Comparison of ENCODE assay signal across 26 cellular contexts in the genomic region with DNA sequence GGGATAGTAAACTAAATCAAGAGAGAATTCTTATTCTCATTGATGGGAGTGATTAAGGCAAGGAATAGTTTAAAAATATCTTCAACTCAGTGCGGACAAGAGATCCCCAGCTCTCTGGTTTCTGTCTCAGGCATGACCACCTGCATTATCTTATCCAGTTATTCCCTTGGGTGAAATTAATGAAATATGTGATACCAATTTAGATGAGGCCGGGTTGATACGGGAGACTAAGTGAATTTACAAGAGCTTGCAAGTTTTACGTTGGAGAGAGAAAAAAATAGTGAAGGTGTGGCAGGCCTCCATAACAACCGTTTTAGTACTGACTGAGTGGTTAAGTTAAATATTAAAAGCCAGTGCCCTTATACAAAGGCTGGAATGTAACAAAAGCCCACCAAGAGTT.
"Had no signal": no experiment of that assay in that cellular context is flagged by ENCODE, and none has a peak within 500 bp of the region (broad histone marks: within the 10 kb centered on the region; RNA-seq: fewer than 3 reads in every experiment).

No MANE protein-coding gene starts in this region.

- H3K36me3 Mint-ChIP-seq: activated naive CD4-positive, alpha-beta T cell treated with anti-CD3 and anti-CD28 coated beads, Interleukin-2, amount 10 ng/mL, durations not matched to agents 7 days and 5 days; activated naive CD8-positive, alpha-beta T cell treated with anti-CD3 and anti-CD28 coated beads for 36 hours; T-cell had no signal

- H3K4me1 Mint-ChIP-seq: activated CD4-positive, alpha-beta memory T cell treated with anti-CD3 and anti-CD28 coated beads, Interleukin-2, amount 10 ng/mL, durations not matched to agents 7 days and 5 days; activated naive CD4-positive, alpha-beta T cell treated with anti-CD3 and anti-CD28 coated beads, Interleukin-2, amount 10 ng/mL, durations not matched to agents 7 days and 5 days; activated naive CD8-positive, alpha-beta T cell treated with anti-CD3 and anti-CD28 coated beads for 36 hours; T-cell had no signal

- DNase-seq: activated CD4-positive, alpha-beta memory T cell treated with anti-CD3 and anti-CD28 coated beads, Interleukin-2, amount 10 ng/mL, durations not matched to agents 7 days and 5 days; activated CD4-positive, alpha-beta T cell treated with anti-CD3 and anti-CD28 coated beads, Interleukin-2, amount 50 U/mL, for 1 hour; activated CD4-positive, CD25-positive, alpha-beta regulatory T cell; activated CD8-positive, alpha-beta memory T cell treated with anti-CD3 and anti-CD28 coated beads, Interleukin-2, amount 50 U/mL, for 4 hours; activated gamma-delta T cell treated with Interleukin-2 at 50 U/mL for 16 hours; activated naive CD4-positive, alpha-beta T cell treated with anti-CD3 and anti-CD28 coated beads, Interleukin-2, amount 10 ng/mL, durations not matched to agents 7 days and 5 days; activated naive CD8-positive, alpha-beta T cell treated with anti-CD3 and anti-CD28 coated beads for 36 hours; activated T-cell treated with anti-CD3 and anti-CD28 coated beads, Interleukin-2, amount 50 U/mL, for 72 hours; Kasumi-1; NCI-H1048; NCI-H1417 treated with DMSO at 0.1 percent for 48 hours; NCI-H1694; NCI-H2029; NCI-H2107; NCI-H2171 treated with DMSO at 0.1 percent for 48 hours; NCI-H226; NCI-H526; OCI-M1; SIG-M5; T-cell; T-helper 2 cell; T1000 had no signal

- H3K27ac ChIP-seq: SK-N-MC, VCaP had no signal

- ATAC-seq: activated T-cell treated with anti-CD3 and anti-CD28 coated beads, Interleukin-2, amount 50 U/mL, for 72 hours; K562; T-cell had no signal

- H3K27ac Mint-ChIP-seq: activated CD4-positive, alpha-beta memory T cell treated with anti-CD3 and anti-CD28 coated beads, Interleukin-2, amount 10 ng/mL, durations not matched to agents 7 days and 5 days; activated naive CD4-positive, alpha-beta T cell treated with anti-CD3 and anti-CD28 coated beads, Interleukin-2, amount 10 ng/mL, durations not matched to agents 7 days and 5 days; activated naive CD8-positive, alpha-beta T cell treated with anti-CD3 and anti-CD28 coated beads for 36 hours; activated T-cell treated with anti-CD3 and anti-CD28 coated beads, Interleukin-2, amount 50 U/mL, for 72 hours; activated T-helper 2 cell treated with anti-CD3 and anti-CD28 coated beads, Interferon-gamma antibody, Interleukin-2, Interleukin-4, amounts not matched to agents 10 μg/mL and 5 μg/mL and 100 μg/mL, durations not matched to agents 14 hours and 24 hours and 36 hours; T-cell had no signal

- H3K4me3 Mint-ChIP-seq: activated CD4-positive, alpha-beta memory T cell treated with anti-CD3 and anti-CD28 coated beads, Interleukin-2, amount 10 ng/mL, durations not matched to agents 7 days and 5 days; activated naive CD4-positive, alpha-beta T cell treated with anti-CD3 and anti-CD28 coated beads, Interleukin-2, amount 10 ng/mL, durations not matched to agents 7 days and 5 days; activated naive CD8-positive, alpha-beta T cell treated with anti-CD3 and anti-CD28 coated beads for 36 hours; activated T-cell treated with anti-CD3 and anti-CD28 coated beads, Interleukin-2, amount 50 U/mL, for 72 hours; T-cell had no signal

- H3K9me3 Mint-ChIP-seq: activated CD4-positive, alpha-beta memory T cell treated with anti-CD3 and anti-CD28 coated beads, Interleukin-2, amount 10 ng/mL, durations not matched to agents 7 days and 5 days; activated naive CD4-positive, alpha-beta T cell treated with anti-CD3 and anti-CD28 coated beads, Interleukin-2, amount 10 ng/mL, durations not matched to agents 7 days and 5 days; activated T-helper 2 cell treated with anti-CD3 and anti-CD28 coated beads, Interferon-gamma antibody, Interleukin-2, Interleukin-4, amounts not matched to agents 10 μg/mL and 5 μg/mL and 100 μg/mL, durations not matched to agents 14 hours and 24 hours and 36 hours; T-cell had no signal

- H3K4me3 ChIP-seq: K562, SK-N-MC had no signal
